ENCODE assay signal across 18 cellular contexts in the genomic region with DNA sequence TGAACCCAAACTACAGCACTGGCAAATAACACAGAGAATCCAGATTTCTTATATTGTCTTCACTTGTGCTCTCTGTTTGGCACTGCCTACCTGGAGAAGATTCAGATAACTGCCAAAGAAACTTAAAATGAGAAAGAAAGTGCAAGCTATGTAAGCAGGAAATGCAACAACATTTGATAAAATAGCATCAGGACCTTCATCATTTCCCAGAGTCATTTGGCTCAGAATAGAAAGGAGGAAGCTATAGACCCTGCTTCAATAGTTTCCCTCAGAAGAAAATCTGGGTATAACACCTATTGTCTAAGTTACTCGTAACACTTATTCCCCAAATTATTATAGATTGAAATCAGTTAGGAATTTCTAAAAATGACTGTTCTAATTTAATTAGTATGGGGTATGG. TPM values are rescaled to one million over a fixed set of nuclear protein-coding genes. Genes with fewer than 3 reads are reported as not detected.
DNase-seq lines count a peak whose midpoint lies in the region; ATAC-seq and TF ChIP-seq lines count a peak whose summit lies in the region.
"Had no signal": no experiment of that assay in that cellular context is flagged by ENCODE, and none has a peak within 500 bp of the region (broad histone marks: within the 10 kb centered on the region; RNA-seq: fewer than 3 reads in every experiment).

No MANE protein-coding gene starts in this region.

- peaks cover 14% of the 10 kb centered on the region for H3F3A ChIP-seq in Loucy (ENCODE audit: low read depth)

- H3K36me3 ChIP-seq in Loucy (ENCODE audit: insufficient read depth, low read length) (no peaks in the 10 kb centered on the region), left lung (no peaks in the 10 kb centered on the region)
- H3K36me3 ChIP-seq: Peyer's patch had no signal

- H3K27me3 Mint-ChIP-seq in activated naive CD4-positive, alpha-beta T cell treated with anti-CD3 and anti-CD28 coated beads, Interleukin-2, amount 50 U/mL, for 24 hours: no peaks in the 10 kb centered on the region
- no peaks in the 10 kb centered on the region for H3K27me3 Mint-ChIP-seq in activated naive CD8-positive, alpha-beta T cell treated with anti-CD3 and anti-CD28 coated beads for 36 hours
- H3K27me3 Mint-ChIP-seq in stimulated activated naive B cell treated with anti-CD40 and anti-IgM and Interleukin-4, amounts not matched to agents 10 μg/mL and 1 μg/mL and 100 μg/mL, for 72 hours: no peaks in the 10 kb centered on the region
- no peaks in the 10 kb centered on the region for H3K27me3 Mint-ChIP-seq in HFFc6 (ENCODE audit: insufficient read depth)
- H3K27me3 Mint-ChIP-seq: central memory CD8-positive, alpha-beta T cell had no signal

- H3K9me3 ChIP-seq in Loucy (ENCODE audit: insufficient read depth, low read depth, low read length) (peaks cover 5% of the 10 kb centered on the region; the same call in 1 of the 2 replicates), left lung (peaks cover 0 to 23% of the 10 kb centered on the region in 2 donors)
- H3K9me3 ChIP-seq: Peyer's patch had no signal

- no peaks in the 10 kb centered on the region for H3K36me3 Mint-ChIP-seq in activated naive CD4-positive, alpha-beta T cell treated with anti-CD3 and anti-CD28 coated beads, Interleukin-2, amount 50 U/mL, for 24 hours
- H3K36me3 Mint-ChIP-seq in activated naive CD8-positive, alpha-beta T cell treated with anti-CD3 and anti-CD28 coated beads for 36 hours: peaks cover 1% of the 10 kb centered on the region
- H3K36me3 Mint-ChIP-seq in stimulated activated naive B cell treated with anti-CD40 and anti-IgM and Interleukin-4, amounts not matched to agents 10 μg/mL and 1 μg/mL and 100 μg/mL, for 72 hours: peaks cover 3 to 4% of the 10 kb centered on the region in 2 donors
- H3K36me3 Mint-ChIP-seq in HFFc6 (ENCODE audit: low read depth): no peaks in the 10 kb centered on the region

- intact Hi-C loops in left lung (cut with DNase I): no loop called here

- H3K9ac ChIP-seq in Loucy (ENCODE audit: low read depth, low read length, poor library complexity, severe bottlenecking): peak overlapping the region; percentile 59

- peak overlapping the region; percentile 25 for H3K27ac Mint-ChIP-seq in activated naive CD4-positive, alpha-beta T cell treated with anti-CD3 and anti-CD28 coated beads, Interleukin-2, amount 50 U/mL, for 24 hours
- H3K27ac Mint-ChIP-seq in activated naive CD8-positive, alpha-beta T cell treated with anti-CD3 and anti-CD28 coated beads for 36 hours: peak overlapping the region; percentile 75
- peak overlapping the region; percentile 20 for H3K27ac Mint-ChIP-seq in stimulated activated naive B cell treated with anti-CD40 and anti-IgM and Interleukin-4, amounts not matched to agents 10 μg/mL and 1 μg/mL and 100 μg/mL, for 72 hours
- H3K27ac Mint-ChIP-seq in HFFc6: no peak overlapping the region
- H3K27ac Mint-ChIP-seq: GM23338 had no signal

- peak overlapping the region; percentile 51 for H3K4me3 Mint-ChIP-seq in activated naive CD4-positive, alpha-beta T cell treated with anti-CD3 and anti-CD28 coated beads, Interleukin-2, amount 50 U/mL, for 24 hours
- peak overlapping the region; percentile 16 for H3K4me3 Mint-ChIP-seq in activated naive CD8-positive, alpha-beta T cell treated with anti-CD3 and anti-CD28 coated beads for 36 hours
- H3K4me3 Mint-ChIP-seq in stimulated activated naive B cell treated with anti-CD40 and anti-IgM and Interleukin-4, amounts not matched to agents 10 μg/mL and 1 μg/mL and 100 μg/mL, for 72 hours: peak overlapping the region; percentile 5 to 56
- H3K4me3 Mint-ChIP-seq in HFFc6: no peak overlapping the region
- H3K4me3 Mint-ChIP-seq: GM23338, neural crest cell had no signal

- H3K27me3 ChIP-seq in Loucy (ENCODE audit: insufficient read depth, low read length, poor library complexity, severe bottlenecking): no peaks in the 10 kb centered on the region
- H3K27me3 ChIP-seq in left lung: no peaks in the 10 kb centered on the region
- H3K27me3 ChIP-seq: hepatocyte, Peyer's patch had no signal

- peaks cover 21% of the 10 kb centered on the region for H3K4me1 Mint-ChIP-seq in activated naive CD4-positive, alpha-beta T cell treated with anti-CD3 and anti-CD28 coated beads, Interleukin-2, amount 50 U/mL, for 24 hours
- H3K4me1 Mint-ChIP-seq in activated naive CD8-positive, alpha-beta T cell treated with anti-CD3 and anti-CD28 coated beads for 36 hours: peaks cover 15% of the 10 kb centered on the region
- H3K4me1 Mint-ChIP-seq in stimulated activated naive B cell treated with anti-CD40 and anti-IgM and Interleukin-4, amounts not matched to agents 10 μg/mL and 1 μg/mL and 100 μg/mL, for 72 hours: peaks cover 15 to 22% of the 10 kb centered on the region in 2 donors
- H3K4me1 Mint-ChIP-seq in HFFc6 (ENCODE audit: low read depth): no peaks in the 10 kb centered on the region
- H3K4me1 Mint-ChIP-seq: GM23338, neural crest cell had no signal

- ATAC-seq in stimulated activated naive B cell treated with anti-CD40 and anti-IgM and Interleukin-4, amounts not matched to agents 10 μg/mL and 1 μg/mL and 100 μg/mL, for 72 hours (replicated peaks): peak; percentile 44 to 58
- no peak for ATAC-seq in left lung
- ATAC-seq: GM23338 had no signal

- H3K4me3 ChIP-seq in Loucy (ENCODE audit: low read length, poor library complexity, severe bottlenecking) (peak overlapping the region; percentile 67), left lung (no peak overlapping the region)
- H3K4me3 ChIP-seq: GM23338, hepatocyte, Peyer's patch had no signal

- no peaks in the 10 kb centered on the region for H4K20me1 ChIP-seq in Loucy (ENCODE audit: insufficient read depth, low read length, poor library complexity, severe bottlenecking)

- no peaks in the 10 kb centered on the region for H3K9me2 ChIP-seq in Loucy (replicated peaks; ENCODE audit: low read depth, low read length)

- TF ChIP-seq CTCF in Loucy (conservative IDR thresholded peaks at IDR 0.05; ENCODE audit: low read length) (no peak), left lung (IDR thresholded peaks at IDR 0.05) (no peak), HFFc6 (IDR thresholded peaks at IDR 0.05) (no peak)

- H3K27ac ChIP-seq in left lung: no peak overlapping the region
- H3K27ac ChIP-seq: hepatocyte, Peyer's patch had no signal

- DNase-seq in activated naive CD4-positive, alpha-beta T cell treated with Interleukin-2 at 50 U/mL for 16 hours: no peak
- no peak for DNase-seq in activated naive CD8-positive, alpha-beta T cell treated with anti-CD3 and anti-CD28 coated beads for 36 hours
- no peak for DNase-seq in stimulated activated naive B cell treated with anti-CD40 and anti-IgM and Interleukin-4, amounts not matched to agents 10 μg/mL and 1 μg/mL and 100 μg/mL, for 72 hours
- DNase-seq in left lung (no peak), HFFc6 (no peak), NCI-H146 (lab: John Stamatoyannopoulos, UW) (no peak)
- DNase-seq: anterior cingulate cortex, mesenchymal stem cell, NCI-H1105, NCI-H69, Peyer's patch, trophoblast cell had no signal

- H2AFZ ChIP-seq in Loucy (ENCODE audit: low read length): peak overlapping the region; percentile 54
- H2AFZ ChIP-seq: GM23338, hepatocyte had no signal

- H3K9me3 Mint-ChIP-seq in activated naive CD4-positive, alpha-beta T cell treated with anti-CD3 and anti-CD28 coated beads, Interleukin-2, amount 50 U/mL, for 24 hours: no peaks in the 10 kb centered on the region
- H3K9me3 Mint-ChIP-seq in activated naive CD8-positive, alpha-beta T cell treated with anti-CD3 and anti-CD28 coated beads for 36 hours: peaks cover 6% of the 10 kb centered on the region
- peaks cover 4 to 6% of the 10 kb centered on the region in 2 donors for H3K9me3 Mint-ChIP-seq in stimulated activated naive B cell treated with anti-CD40 and anti-IgM and Interleukin-4, amounts not matched to agents 10 μg/mL and 1 μg/mL and 100 μg/mL, for 72 hours
- peaks cover 6% of the 10 kb centered on the region; the same call in 1 of the 2 replicates for H3K9me3 Mint-ChIP-seq in HFFc6
- H3K9me3 Mint-ChIP-seq: central memory CD8-positive, alpha-beta T cell; GM23338; neural crest cell had no signal

- peak overlapping the region; percentile 78 for H3K4me2 ChIP-seq in Loucy (ENCODE audit: low read depth, low read length, poor library complexity, severe bottlenecking)
- H3K4me2 ChIP-seq: GM23338, hepatocyte had no signal

- H3K4me1 ChIP-seq in Loucy (ENCODE audit: insufficient read depth, low read length, poor library complexity, severe bottlenecking): peaks cover 40% of the 10 kb centered on the region
- H3K4me1 ChIP-seq in left lung: peaks cover 0 to 11% of the 10 kb centered on the region in 2 donors

- H3K79me2 ChIP-seq in Loucy (ENCODE audit: insufficient read depth, low read length): no peaks in the 10 kb centered on the region
- H3K79me2 ChIP-seq: hepatocyte had no signal

RNA-seq across cellular contexts. Expression of gene CC2D2B, which starts 56.2 kb away (rescaled TPM):
- not detected for total RNA-seq in activated naive CD8-positive, alpha-beta T cell treated with anti-CD3 and anti-CD28 coated beads for 36 hours
- 1 to 10 TPM in 1 of 2 donors, under 1 TPM in 1; 0.79 to 3.3 TPM for total RNA-seq in left lung
- total RNA-seq in HFFc6 (2021; fragmentation: NEBNext Ultra II Directional; extraction: Animal tissue kit (Norgen Biotek cat#: 25700)): not detected
